Comparison of ENCODE assay signal across 8 cellular contexts in genomic region chr1:42952353-42953001, GRCh38. TPM values are rescaled to one million over a fixed set of nuclear protein-coding genes. Genes with fewer than 3 reads are reported as not detected.
DNase-seq lines count a peak whose midpoint lies in the region; ATAC-seq and TF ChIP-seq lines count a peak whose summit lies in the region.

No MANE protein-coding gene starts in this region.

- peak overlapping the region; percentile 35 for H3K4me3 Mint-ChIP-seq in activated T-cell treated with anti-CD3 and anti-CD28 coated beads, Interleukin-2, amount 50 U/mL, for 24 hours
- peak overlapping the region; percentile 22 for H3K4me3 Mint-ChIP-seq in osteocyte (ENCODE audit: unreplicated experiment)

- peaks cover 29% of the 10 kb centered on the region for H3K36me3 ChIP-seq in BE2C

- no peaks in the 10 kb centered on the region for H3K9me3 Mint-ChIP-seq in activated T-cell treated with anti-CD3 and anti-CD28 coated beads, Interleukin-2, amount 50 U/mL, for 24 hours
- no peaks in the 10 kb centered on the region for H3K9me3 Mint-ChIP-seq in osteocyte (ENCODE audit: unreplicated experiment)

- H3K27ac ChIP-seq in angular gyrus (ENCODE audit: low read depth, low read length) = peak overlapping the region; percentile 93

- H3K27me3 Mint-ChIP-seq in activated T-cell treated with anti-CD3 and anti-CD28 coated beads, Interleukin-2, amount 50 U/mL, for 24 hours = no peaks in the 10 kb centered on the region
- H3K27me3 Mint-ChIP-seq in osteocyte (ENCODE audit: unreplicated experiment) = no peaks in the 10 kb centered on the region

- H3K36me3 Mint-ChIP-seq in activated T-cell treated with anti-CD3 and anti-CD28 coated beads, Interleukin-2, amount 50 U/mL, for 24 hours (ENCODE audit: low read depth) = peaks cover 92% of the 10 kb centered on the region
- H3K36me3 Mint-ChIP-seq in osteocyte (ENCODE audit: unreplicated experiment) = peaks cover 28% of the 10 kb centered on the region

- no peaks in the 10 kb centered on the region for H3K9me3 ChIP-seq in BE2C

- no peak overlapping the region for H3K4me3 ChIP-seq in BE2C (ENCODE audit: low read depth, low read length)

- peak; percentile 30 for DNase-seq in activated T-cell treated with anti-CD3 and anti-CD28 coated beads, Interleukin-2, amount 50 U/mL, for 24 hours
- no peak for DNase-seq in activated T-cell treated with anti-CD3 and anti-CD28 coated beads, Interleukin-2, amount 50 U/mL, for 1 hour
- no peak for DNase-seq in osteocyte (ENCODE audit: extremely low spot score, unreplicated experiment)
- DNase-seq in NCI-H446 treated with DMSO at 0.1 percent for 48 hours (lab: John Stamatoyannopoulos, UW) = no peak
- no peak for DNase-seq in BE2C
- no peak for DNase-seq in CD1c-positive myeloid dendritic cell (ENCODE audit: extremely low spot score)

- peak overlapping the region; percentile 84 for H3K27ac Mint-ChIP-seq in activated T-cell treated with anti-CD3 and anti-CD28 coated beads, Interleukin-2, amount 50 U/mL, for 24 hours
- peak overlapping the region; percentile 87 for H3K27ac Mint-ChIP-seq in osteocyte (ENCODE audit: unreplicated experiment)

- TF ChIP-seq CTCF in osteocyte (IDR thresholded peaks at IDR 0.05) = no peak
- TF ChIP-seq CTCF in BE2C (IDR thresholded peaks at IDR 0.05; ENCODE audit: low read depth, low read length) = no peak

- no peaks in the 10 kb centered on the region for H3K27me3 ChIP-seq in BE2C

- H3K4me1 ChIP-seq in BE2C = peaks cover 16% of the 10 kb centered on the region; the same call in 1 of the 2 replicates

- peak; percentile 65 for ATAC-seq in HG03342 (IDR thresholded peaks at IDR 0.05; ENCODE audit: unreplicated experiment)

- peaks cover 88% of the 10 kb centered on the region for H3K4me1 Mint-ChIP-seq in activated T-cell treated with anti-CD3 and anti-CD28 coated beads, Interleukin-2, amount 50 U/mL, for 24 hours (ENCODE audit: low read depth)
- H3K4me1 Mint-ChIP-seq in osteocyte (ENCODE audit: unreplicated experiment) = peaks cover 94% of the 10 kb centered on the region

RNA-seq across cellular contexts. Expression of gene SLC2A1, which starts 6.2 kb away (rescaled TPM):
- total RNA-seq in osteocyte = 200 and 236 TPM in 2 replicates
- polyA plus RNA-seq in BE2C (2012; ENCODE audit: insufficient read depth, insufficient read length, low read depth) = 40.9 TPM
